9 cellular contexts compared by ENCODE assay signal in genomic region chr15:72319360-72319984, GRCh38.
DNase-seq lines count a peak whose midpoint lies in the region; ATAC-seq and FAIRE-seq lines count a peak whose summit lies in the region.
"Had no signal": no experiment of that assay in that cellular context is flagged by ENCODE, and none has a peak within 500 bp of the region (broad histone marks: within the 10 kb centered on the region; RNA-seq: fewer than 3 reads in every experiment).

No MANE protein-coding gene starts in this region.

- DNase-seq in HTR-8/SVneo (ENCODE audit: insufficient read length, low spot score) = peak; percentile 80
- DNase-seq in activated CD4-positive, alpha-beta T cell treated with anti-CD3 and anti-CD28 coated beads for 48 hours = peak; percentile 46
- DNase-seq in ecto neural progenitor cell (ENCODE audit: low spot score) = peak; percentile 94
- peak; percentile 63 for DNase-seq in medulla oblongata (ENCODE audit: extremely low spot score)
- DNase-seq in stimulated activated naive B cell treated with anti-CD40 and anti-IgM and Interleukin-4, amounts not matched to agents 10 μg/mL and 1 μg/mL and 100 μg/mL, for 72 hours = peak; percentile 15
- DNase-seq in RCC 7860 (ENCODE audit: low spot score) = no peak

- peak overlapping the region; percentile 74 to 76 for H3K4me3 Mint-ChIP-seq in stimulated activated naive B cell treated with anti-CD40 and anti-IgM and Interleukin-4, amounts not matched to agents 10 μg/mL and 1 μg/mL and 100 μg/mL, for 72 hours

- ATAC-seq in GM19023 (IDR thresholded peaks at IDR 0.05; ENCODE audit: unreplicated experiment) = peak; percentile 26
- ATAC-seq in stimulated activated naive B cell treated with anti-CD40 and anti-IgM and Interleukin-4, amounts not matched to agents 10 μg/mL and 1 μg/mL and 100 μg/mL, for 72 hours (replicated peaks) = peak; percentile 65 to 68
- no peak for ATAC-seq in HG03378 (IDR thresholded peaks at IDR 0.05; ENCODE audit: unreplicated experiment)

- H3K27me3 Mint-ChIP-seq in stimulated activated naive B cell treated with anti-CD40 and anti-IgM and Interleukin-4, amounts not matched to agents 10 μg/mL and 1 μg/mL and 100 μg/mL, for 72 hours = peaks cover 0 to 6% of the 10 kb centered on the region in 2 donors

- peaks cover 7 to 8% of the 10 kb centered on the region in 2 donors for H3K9me3 Mint-ChIP-seq in stimulated activated naive B cell treated with anti-CD40 and anti-IgM and Interleukin-4, amounts not matched to agents 10 μg/mL and 1 μg/mL and 100 μg/mL, for 72 hours

- FAIRE-seq in HTR-8/SVneo (lab: Jason Lieb, UNC) (no peak), RCC 7860 (lab: Jason Lieb, UNC) (no peak)
- FAIRE-seq: TTC549 had no signal

- H3K4me1 Mint-ChIP-seq in stimulated activated naive B cell treated with anti-CD40 and anti-IgM and Interleukin-4, amounts not matched to agents 10 μg/mL and 1 μg/mL and 100 μg/mL, for 72 hours = peaks cover 17% of the 10 kb centered on the region in 2 donors

- peaks cover 9 to 13% of the 10 kb centered on the region in 2 donors for H3K36me3 Mint-ChIP-seq in stimulated activated naive B cell treated with anti-CD40 and anti-IgM and Interleukin-4, amounts not matched to agents 10 μg/mL and 1 μg/mL and 100 μg/mL, for 72 hours

- H3K27ac Mint-ChIP-seq in stimulated activated naive B cell treated with anti-CD40 and anti-IgM and Interleukin-4, amounts not matched to agents 10 μg/mL and 1 μg/mL and 100 μg/mL, for 72 hours = no peak overlapping the region
